27 cellular contexts compared by ENCODE assay signal in the genomic region with DNA sequence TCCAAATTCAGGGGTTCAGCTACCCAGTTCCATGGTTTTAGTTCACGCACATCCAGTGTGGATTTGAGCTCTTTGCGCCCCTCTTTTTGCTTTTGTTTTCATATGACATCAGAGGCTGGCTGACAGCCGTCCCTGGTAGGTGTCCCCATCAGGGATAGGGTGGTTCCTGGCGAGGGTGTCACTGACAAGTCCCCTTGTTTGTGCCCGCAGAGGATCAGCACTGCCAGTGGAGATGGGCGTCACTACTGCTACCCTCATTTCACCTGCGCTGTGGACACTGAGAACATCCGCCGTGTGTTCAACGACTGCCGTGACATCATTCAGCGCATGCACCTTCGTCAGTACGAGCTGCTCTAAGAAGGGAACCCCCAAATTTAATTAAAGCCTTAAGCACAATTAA. TPM values are rescaled to one million over a fixed set of nuclear protein-coding genes. Genes with fewer than 3 reads are reported as not detected.
"Had no signal": no experiment of that assay in that cellular context is flagged by ENCODE, and none has a peak within 500 bp of the region (broad histone marks: within the 10 kb centered on the region; RNA-seq: fewer than 3 reads in every experiment).

No MANE protein-coding gene starts in this region.

- H3K27me3 Mint-ChIP-seq: activated CD4-positive, alpha-beta T cell treated with anti-CD3 and anti-CD28 coated beads for 36 hours; activated naive CD8-positive, alpha-beta T cell treated with anti-CD3 and anti-CD28 coated beads, Interleukin-2, amount 10 ng/mL, durations not matched to agents 7 days and 5 days; dendritic cell treated with granulocyte-macrophage colony-stimulating factor and Interleukin-4, amounts not matched to agents 40 ng/mL and 50 ng/mL, for 4 days; memory B cell had no signal

- H3K27ac ChIP-seq: esophagus squamous epithelium, testis, uterus had no signal

- H3K4me1 Mint-ChIP-seq: WTC11 had no signal

- H3K27me3 ChIP-seq: esophagus squamous epithelium, gastrocnemius medialis, testis, uterus had no signal

- H3K36me3 ChIP-seq: uterus had no signal

- H3K4me3 ChIP-seq: esophagus squamous epithelium, gastrocnemius medialis, testis, uterus had no signal

- H3K27ac Mint-ChIP-seq: activated CD4-positive, alpha-beta T cell treated with anti-CD3 and anti-CD28 coated beads for 36 hours; activated naive CD4-positive, alpha-beta T cell treated with anti-CD3 and anti-CD28 coated beads for 36 hours; activated naive CD8-positive, alpha-beta T cell treated with anti-CD3 and anti-CD28 coated beads, Interleukin-2, amount 10 ng/mL, durations not matched to agents 7 days and 5 days; dendritic cell treated with granulocyte-macrophage colony-stimulating factor and Interleukin-4, amounts not matched to agents 40 ng/mL and 50 ng/mL, for 4 days; T-helper 1 cell treated with Interleukin-12 subunit alpha and Interleukin-12 subunit beta and Interleukin-4 antibody, amounts not matched to agents 30 μg/mL and 1 μg/mL, for 36 hours; WTC11 had no signal

- ATAC-seq: activated CD4-positive, alpha-beta T cell treated with anti-CD3 and anti-CD28 coated beads for 36 hours; gastrocnemius medialis; left cardiac atrium; sciatic nerve; WTC11 had no signal

- H3K9me3 Mint-ChIP-seq: activated naive CD4-positive, alpha-beta T cell treated with anti-CD3 and anti-CD28 coated beads for 36 hours; activated naive CD8-positive, alpha-beta T cell treated with anti-CD3 and anti-CD28 coated beads, Interleukin-2, amount 10 ng/mL, durations not matched to agents 7 days and 5 days; dendritic cell treated with granulocyte-macrophage colony-stimulating factor and Interleukin-4, amounts not matched to agents 40 ng/mL and 50 ng/mL, for 4 days; memory B cell; nephron; T-helper 1 cell treated with Interleukin-12 subunit alpha and Interleukin-12 subunit beta and Interleukin-4 antibody, amounts not matched to agents 30 μg/mL and 1 μg/mL, for 36 hours; WTC11 had no signal

- DNase-seq: activated CD4-positive, alpha-beta T cell treated with anti-CD3 and anti-CD28 coated beads for 36 hours; activated CD4-positive, alpha-beta T cell treated with anti-CD3 and anti-CD28 coated beads, Interleukin-2, amount 50 U/mL, for 4 hours; activated effector memory CD4-positive, alpha-beta T cell treated with Interleukin-2 at 50 U/mL for 16 hours; activated naive CD4-positive, alpha-beta T cell treated with anti-CD3 and anti-CD28 coated beads for 36 hours; activated naive CD8-positive, alpha-beta T cell treated with anti-CD3 and anti-CD28 coated beads, Interleukin-2, amount 10 ng/mL, durations not matched to agents 7 days and 5 days; activated T-cell treated with anti-CD3 and anti-CD28 coated beads, Interleukin-2, amount 50 U/mL, for 48 hours; amniotic stem cell; effector memory CD4-positive, alpha-beta T cell; esophagus squamous epithelium; gastrocnemius medialis; head of caudate nucleus; left cardiac atrium; nucleus accumbens; posterior cingulate gyrus; small intestine; stimulated activated naive CD4-positive, alpha-beta T cell; T1000; testis; trophoblast cell; uterus had no signal

- H3K9me3 ChIP-seq: esophagus squamous epithelium, gastrocnemius medialis, testis, uterus had no signal

- H3K4me3 Mint-ChIP-seq: activated CD4-positive, alpha-beta T cell treated with anti-CD3 and anti-CD28 coated beads for 36 hours; activated naive CD4-positive, alpha-beta T cell treated with anti-CD3 and anti-CD28 coated beads for 36 hours; activated naive CD8-positive, alpha-beta T cell treated with anti-CD3 and anti-CD28 coated beads, Interleukin-2, amount 10 ng/mL, durations not matched to agents 7 days and 5 days; dendritic cell treated with granulocyte-macrophage colony-stimulating factor and Interleukin-4, amounts not matched to agents 40 ng/mL and 50 ng/mL, for 4 days; memory B cell; nephron; T-helper 1 cell treated with Interleukin-12 subunit alpha and Interleukin-12 subunit beta and Interleukin-4 antibody, amounts not matched to agents 30 μg/mL and 1 μg/mL, for 36 hours; WTC11 had no signal

RNA-seq across cellular contexts. Expression of a gene that starts 59.8 kb away (rescaled TPM):
- total RNA-seq: gastrocnemius medialis, myocyte had no signal
